31 cellular contexts compared by ENCODE assay signal in the genomic region with DNA sequence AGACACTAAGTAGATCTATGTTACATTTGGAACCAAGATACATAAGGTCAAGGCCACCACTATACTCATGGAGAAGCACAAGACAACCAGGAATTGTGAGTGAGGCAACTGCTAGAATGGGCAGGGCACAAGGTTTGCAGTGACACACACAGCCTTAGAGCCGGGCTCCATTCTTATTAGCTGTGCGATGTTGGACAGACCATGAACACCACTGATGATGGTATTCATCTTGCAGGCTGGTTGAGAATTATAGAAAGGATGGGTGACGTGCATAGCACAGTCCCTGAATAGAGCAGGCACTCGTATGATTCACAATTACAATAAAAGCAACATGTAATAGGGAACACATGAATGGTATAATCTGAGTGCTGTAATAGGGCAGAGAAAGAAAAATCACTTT.
DNase-seq lines count a peak whose midpoint lies in the region; ATAC-seq, FAIRE-seq and TF ChIP-seq lines count a peak whose summit lies in the region.
"Had no signal": no experiment of that assay in that cellular context is flagged by ENCODE, and none has a peak within 500 bp of the region (broad histone marks: within the 10 kb centered on the region; RNA-seq: fewer than 3 reads in every experiment).

No MANE protein-coding gene starts in this region.

- CTCF ChIA-PET in activated CD4-positive, alpha-beta T cell treated with anti-CD3 and anti-CD28 coated beads for 36 hours (lab: Charles Lee): interaction anchor here (0.9 kb wide), 1 partner anchor 110 kb away, joined by 3 read pairs; no protein-coding TSS in a partner anchor
- CTCF ChIA-PET in naive thymus-derived CD4-positive, alpha-beta T cell (lab: Charles Lee): interaction anchor here (0.6 to 1.0 kb wide), 3 partner anchors 92 to 414 kb away, joined by 3 read pairs; no protein-coding TSS in a partner anchor
- CTCF ChIA-PET in HEK293T (lab: Yijun Ruan, JAX): no interaction called here

- H3K9ac ChIP-seq in kidney (ENCODE audit: low read length in 2 of 2): no peak overlapping the region

- H3K9me3 ChIP-seq in naive thymus-derived CD4-positive, alpha-beta T cell (ENCODE audit: control insufficient read depth in 2 of 3, low read length in 3 of 3): no peaks in the 10 kb centered on the region
- H3K9me3 ChIP-seq in kidney (ENCODE audit: control insufficient read depth in 1 of 2, low read length in 2 of 2): no peaks in the 10 kb centered on the region
- H3K9me3 ChIP-seq: prostate gland, sigmoid colon had no signal

- no peak for DNase-seq in activated CD4-positive, alpha-beta T cell treated with anti-CD3 and anti-CD28 coated beads for 36 hours
- no peak for DNase-seq in activated CD4-positive, alpha-beta T cell treated with anti-CD3 and anti-CD28 coated beads, Interleukin-2, amount 50 U/mL, for 4 hours
- peak; percentile 9 for DNase-seq in AG10803 (ENCODE audit: low read depth)
- no peak for DNase-seq in activated T-helper 2 cell treated with anti-CD3 and anti-CD28 coated beads, Interferon-gamma antibody, Interleukin-2, Interleukin-4, amounts not matched to agents 10 μg/mL and 5 μg/mL and 100 μg/mL, durations not matched to agents 14 hours and 24 hours and 36 hours (ENCODE audit: low spot score)
- no peak for DNase-seq in naive thymus-derived CD4-positive, alpha-beta T cell
- no peak for DNase-seq in NOMO-1 treated with DMSO at 0.1 percent for 48 hours (lab: John Stamatoyannopoulos, UW; ENCODE audit: unreplicated experiment)
- DNase-seq in kidney: no peak
- DNase-seq in HEK293T (ENCODE audit: extremely low spot score): no peak
- DNase-seq: activated CD4-positive, CD25-positive, alpha-beta regulatory T cell treated with anti-CD3 and anti-CD28 coated beads, Interleukin-2, amount 50 U/mL, for 72 hours; activated T-cell treated with anti-CD3 and anti-CD28 coated beads, Interleukin-2, amount 50 U/mL, for 48 hours; effector memory CD4-positive, alpha-beta T cell; islet precursor cell; Kasumi-1; MV-4-11; NCI-H146; NCI-H226; NCI-H69; Right ventricle myocardium superior; sigmoid colon; stimulated activated CD4-positive, alpha-beta T cell treated with anti-CD3 and anti-CD28 coated beads, Interleukin-4, amount 100 ng/mL, for 1 hour had no signal

- peak; percentile 6 for ATAC-seq in activated CD4-positive, alpha-beta T cell treated with anti-CD3 and anti-CD28 coated beads for 36 hours
- peak; percentile 25 for ATAC-seq in naive thymus-derived CD4-positive, alpha-beta T cell
- ATAC-seq: HCT116, HepG2, SK-N-SH treated with all-trans-retinoic acid at 6 μM for 48 hours had no signal

- H3K36me3 Mint-ChIP-seq in activated CD4-positive, alpha-beta T cell treated with anti-CD3 and anti-CD28 coated beads for 36 hours (ENCODE audit: low read depth): peaks cover 69% of the 10 kb centered on the region
- H3K36me3 Mint-ChIP-seq in activated T-helper 2 cell treated with anti-CD3 and anti-CD28 coated beads, Interferon-gamma antibody, Interleukin-2, Interleukin-4, amounts not matched to agents 10 μg/mL and 5 μg/mL and 100 μg/mL, durations not matched to agents 14 hours and 24 hours and 36 hours (ENCODE audit: low read depth): peaks cover 69% of the 10 kb centered on the region
- peaks cover 27 to 52% (median 44%) of the 10 kb centered on the region in 5 donors for H3K36me3 Mint-ChIP-seq in naive thymus-derived CD4-positive, alpha-beta T cell

- no peak overlapping the region for H3K4me3 Mint-ChIP-seq in activated CD4-positive, alpha-beta T cell treated with anti-CD3 and anti-CD28 coated beads for 36 hours
- peak overlapping the region; percentile 0 for H3K4me3 Mint-ChIP-seq in activated T-helper 2 cell treated with anti-CD3 and anti-CD28 coated beads, Interferon-gamma antibody, Interleukin-2, Interleukin-4, amounts not matched to agents 10 μg/mL and 5 μg/mL and 100 μg/mL, durations not matched to agents 14 hours and 24 hours and 36 hours (ENCODE audit: low read depth)
- H3K4me3 Mint-ChIP-seq in naive thymus-derived CD4-positive, alpha-beta T cell: peak overlapping the region in 4 of 10 donors; percentile 21 to 37 (median 28)
- H3K4me3 Mint-ChIP-seq: mesothelial cell of epicardium; T-helper 1 cell treated with Interleukin-12 subunit alpha and Interleukin-12 subunit beta and Interleukin-4 antibody, amounts not matched to agents 30 μg/mL and 1 μg/mL, for 36 hours had no signal

- peaks cover 71% of the 10 kb centered on the region for H3K4me1 Mint-ChIP-seq in activated CD4-positive, alpha-beta T cell treated with anti-CD3 and anti-CD28 coated beads for 36 hours
- H3K4me1 Mint-ChIP-seq in activated T-helper 2 cell treated with anti-CD3 and anti-CD28 coated beads, Interferon-gamma antibody, Interleukin-2, Interleukin-4, amounts not matched to agents 10 μg/mL and 5 μg/mL and 100 μg/mL, durations not matched to agents 14 hours and 24 hours and 36 hours (ENCODE audit: low read depth): peaks cover 61% of the 10 kb centered on the region
- peaks cover 38 to 70% (median 62%) of the 10 kb centered on the region in 7 donors for H3K4me1 Mint-ChIP-seq in naive thymus-derived CD4-positive, alpha-beta T cell
- H3K4me1 Mint-ChIP-seq: mesothelial cell of epicardium had no signal

- peaks cover 0 to 36% of the 10 kb centered on the region in 2 donors for H3K4me1 ChIP-seq in naive thymus-derived CD4-positive, alpha-beta T cell (ENCODE audit: control insufficient read depth in 2 of 2, insufficient read depth in 2 of 2, low read length in 2 of 2)
- no peaks in the 10 kb centered on the region for H3K4me1 ChIP-seq in kidney (ENCODE audit: control insufficient read depth in 1 of 2, insufficient read depth in 1 of 2, low read depth in 1 of 2, low read length in 2 of 2)
- H3K4me1 ChIP-seq: prostate gland, sigmoid colon had no signal

- FAIRE-seq in kidney (lab: Jason Lieb, UNC): no peak
- FAIRE-seq: D721Med, HepG2, urothelium cell line had no signal

- H3K36me3 ChIP-seq in naive thymus-derived CD4-positive, alpha-beta T cell (ENCODE audit: control insufficient read depth in 2 of 3, insufficient read depth in 3 of 3, low read length in 3 of 3): peaks cover 5 to 56% (median 5%) of the 10 kb centered on the region in 3 experiments
- H3K36me3 ChIP-seq in kidney (ENCODE audit: control insufficient read depth in 1 of 2, insufficient read depth in 2 of 2, low read length in 2 of 2): no peaks in the 10 kb centered on the region
- H3K36me3 ChIP-seq: prostate gland, sigmoid colon had no signal

- intact Hi-C loops in activated CD4-positive, alpha-beta T cell treated with anti-CD3 and anti-CD28 coated beads for 36 hours (cut with DNase I, micrococcal nuclease): loop anchor here in 1 of 2 experiments (2.0 kb wide), 1 partner anchor 14 kb away; no protein-coding TSS in a partner anchor
- intact Hi-C loops in activated T-helper 2 cell treated with anti-CD3 and anti-CD28 coated beads, Interferon-gamma antibody, Interleukin-2, Interleukin-4, amounts not matched to agents 10 μg/mL and 5 μg/mL and 100 μg/mL, durations not matched to agents 14 hours and 24 hours and 36 hours (cut with micrococcal nuclease): no loop called here
- intact Hi-C loops in naive thymus-derived CD4-positive, alpha-beta T cell (cut with micrococcal nuclease): no loop called here
- intact Hi-C loops in kidney (cut with DNase I): no loop called here

- TF ChIP-seq CTCF in AG10803 (conservative IDR thresholded peaks at IDR 0.05; ENCODE audit: low read length): no peak
- no peak for TF ChIP-seq CTCF in kidney (IDR thresholded peaks at IDR 0.05; ENCODE audit: borderline replicate concordance, extremely low read depth, insufficient read depth)

- no peaks in the 10 kb centered on the region for H3K27me3 Mint-ChIP-seq in activated CD4-positive, alpha-beta T cell treated with anti-CD3 and anti-CD28 coated beads for 36 hours
- no peaks in the 10 kb centered on the region for H3K27me3 Mint-ChIP-seq in activated T-helper 2 cell treated with anti-CD3 and anti-CD28 coated beads, Interferon-gamma antibody, Interleukin-2, Interleukin-4, amounts not matched to agents 10 μg/mL and 5 μg/mL and 100 μg/mL, durations not matched to agents 14 hours and 24 hours and 36 hours (ENCODE audit: low read depth)
- H3K27me3 Mint-ChIP-seq in naive thymus-derived CD4-positive, alpha-beta T cell: no peaks in the 10 kb centered on the region

- H3K9me3 Mint-ChIP-seq in activated CD4-positive, alpha-beta T cell treated with anti-CD3 and anti-CD28 coated beads for 36 hours (ENCODE audit: low read depth): no peaks in the 10 kb centered on the region
- H3K9me3 Mint-ChIP-seq in activated T-helper 2 cell treated with anti-CD3 and anti-CD28 coated beads, Interferon-gamma antibody, Interleukin-2, Interleukin-4, amounts not matched to agents 10 μg/mL and 5 μg/mL and 100 μg/mL, durations not matched to agents 14 hours and 24 hours and 36 hours: no peaks in the 10 kb centered on the region
- peaks cover 0 to 5% (median 0%) of the 10 kb centered on the region in 11 donors for H3K9me3 Mint-ChIP-seq in naive thymus-derived CD4-positive, alpha-beta T cell
- H3K9me3 Mint-ChIP-seq: T-helper 1 cell treated with Interleukin-12 subunit alpha and Interleukin-12 subunit beta and Interleukin-4 antibody, amounts not matched to agents 30 μg/mL and 1 μg/mL, for 36 hours had no signal

- H3K4me3 ChIP-seq in AG10803 (ENCODE audit: low read length) (no peak overlapping the region), kidney (ENCODE audit: low read length in 2 of 2) (no peak overlapping the region)
- no peak overlapping the region for H3K4me3 ChIP-seq in naive thymus-derived CD4-positive, alpha-beta T cell (ENCODE audit: low read length)
- H3K4me3 ChIP-seq: coronary artery, prostate gland, sigmoid colon had no signal

- H3K27ac ChIP-seq in naive thymus-derived CD4-positive, alpha-beta T cell (ENCODE audit: low read depth, low read length): no peak overlapping the region
- no peak overlapping the region for H3K27ac ChIP-seq in kidney (ENCODE audit: low read depth in 2 of 2, low read length in 2 of 2)
- H3K27ac ChIP-seq: 22Rv1, coronary artery, epithelial cell of prostate, prostate gland, sigmoid colon had no signal

- POLR2A ChIA-PET in activated CD4-positive, alpha-beta T cell treated with anti-CD3 and anti-CD28 coated beads for 36 hours (lab: Charles Lee): interaction anchor here (0.6 kb wide), 1 partner anchor 1718 kb away, joined by 3 read pairs; no protein-coding TSS in a partner anchor
- POLR2A ChIA-PET in naive thymus-derived CD4-positive, alpha-beta T cell (lab: Charles Lee): interaction anchor here (0.8 kb wide), 1 partner anchor 113 kb away, joined by 4 read pairs; no protein-coding TSS in a partner anchor
- POLR2A ChIA-PET in HEK293T (lab: Yijun Ruan, JAX): interaction anchor here (0.9 kb wide), 1 partner anchor 16 kb away, joined by 3 read pairs; no protein-coding TSS in a partner anchor

- no peaks in the 10 kb centered on the region for H3K27me3 ChIP-seq in naive thymus-derived CD4-positive, alpha-beta T cell (ENCODE audit: control insufficient read depth in 2 of 2, insufficient read depth in 2 of 2, low read length in 2 of 2)
- H3K27me3 ChIP-seq: sigmoid colon had no signal

- H3K27ac Mint-ChIP-seq in activated CD4-positive, alpha-beta T cell treated with anti-CD3 and anti-CD28 coated beads for 36 hours: peak overlapping the region; percentile 40
- peak overlapping the region; percentile 40 for H3K27ac Mint-ChIP-seq in activated T-helper 2 cell treated with anti-CD3 and anti-CD28 coated beads, Interferon-gamma antibody, Interleukin-2, Interleukin-4, amounts not matched to agents 10 μg/mL and 5 μg/mL and 100 μg/mL, durations not matched to agents 14 hours and 24 hours and 36 hours
- peak overlapping the region in 8 of 9 donors; percentile 26 to 78 (median 50) for H3K27ac Mint-ChIP-seq in naive thymus-derived CD4-positive, alpha-beta T cell
- H3K27ac Mint-ChIP-seq: mesothelial cell of epicardium; T-helper 1 cell treated with Interleukin-12 subunit alpha and Interleukin-12 subunit beta and Interleukin-4 antibody, amounts not matched to agents 30 μg/mL and 1 μg/mL, for 36 hours had no signal
